In the genomic region with DNA sequence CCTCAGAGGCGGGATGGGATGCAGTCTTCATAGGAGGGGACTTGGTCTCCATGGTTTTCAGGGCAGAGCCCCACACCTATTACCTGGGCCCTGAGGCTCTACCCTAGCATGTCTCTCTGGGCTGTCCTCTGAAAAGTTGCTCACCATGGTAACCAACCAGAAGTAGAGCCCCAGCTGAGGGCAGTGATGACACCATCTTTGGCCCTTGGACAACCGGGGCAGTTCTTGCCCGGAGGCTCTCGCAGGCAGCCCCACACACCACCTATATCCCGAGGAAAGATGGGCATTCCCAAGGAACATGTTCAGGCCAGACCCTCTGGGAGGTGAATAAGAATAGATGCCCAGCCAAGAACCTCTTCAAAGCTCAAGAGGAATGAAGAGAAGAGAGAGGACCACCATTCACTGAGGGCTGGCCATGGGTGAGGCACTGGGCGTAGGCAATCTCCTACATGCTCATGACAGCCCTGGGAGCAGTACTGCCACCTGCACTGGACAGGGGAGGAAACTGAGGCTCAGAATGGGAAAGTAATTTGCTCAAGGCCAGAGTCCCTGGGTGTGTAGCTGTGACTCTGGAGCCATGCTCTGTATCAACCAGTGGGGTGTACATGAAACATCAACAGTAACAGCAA, we compare ENCODE assay signal across 9 cellular contexts.
DNase-seq lines count a peak whose midpoint lies in the region; ATAC-seq, FAIRE-seq and TF ChIP-seq lines count a peak whose summit lies in the region.
"Had no signal": no experiment of that assay in that cellular context is flagged by ENCODE, and none has a peak within 500 bp of the region (broad histone marks: within the 10 kb centered on the region; RNA-seq: fewer than 3 reads in every experiment).

No MANE protein-coding gene starts in this region.

- H3K4me1 Mint-ChIP-seq in endodermal cell, result peaks cover 2% of the 10 kb centered on the region
- peaks cover 27% of the 10 kb centered on the region for H3K4me1 Mint-ChIP-seq in activated T-cell treated with anti-CD3 and anti-CD28 coated beads, Interleukin-2, amount 50 U/mL, for 72 hours (ENCODE audit: low read depth)

- no peaks in the 10 kb centered on the region for H4K20me1 ChIP-seq in MM.1S (ENCODE audit: insufficient read depth, low read length)
- no peaks in the 10 kb centered on the region for H4K20me1 ChIP-seq in osteoblast (ENCODE audit: insufficient read depth, low read length)

- H3K36me3 Mint-ChIP-seq in endodermal cell (ENCODE audit: low read depth), result no peaks in the 10 kb centered on the region
- peaks cover 2 to 4% of the 10 kb centered on the region in 2 donors for H3K36me3 Mint-ChIP-seq in activated T-cell treated with anti-CD3 and anti-CD28 coated beads, Interleukin-2, amount 50 U/mL, for 72 hours (ENCODE audit: insufficient read depth in 2 of 2)

- H3K9ac ChIP-seq in MM.1S (ENCODE audit: low read length) (no peak overlapping the region), endodermal cell (ENCODE audit: extremely low read depth, low read length, poor library complexity, severe bottlenecking) (no peak overlapping the region)

- DNase-seq in A549 (ENCODE audit: low read depth in 1 of 2, low spot score in 1 of 2) (no peak), MM.1S (no peak), endodermal cell (no peak), osteoblast (ENCODE audit: insufficient read length, low spot score, missing footprints) (no peak), DMS79 (lab: John Stamatoyannopoulos, UW) (no peak), HuH-7 (ENCODE audit: low spot score) (no peak)
- no peak for DNase-seq in activated T-cell treated with anti-CD3 and anti-CD28 coated beads, Interleukin-2, amount 50 U/mL, for 72 hours
- DNase-seq: NCI-H146 had no signal

- no peaks in the 10 kb centered on the region for H3K27me3 ChIP-seq in MM.1S (replicated peaks; ENCODE audit: insufficient read depth, low read length)
- no peaks in the 10 kb centered on the region for H3K27me3 ChIP-seq in endodermal cell (ENCODE audit: control insufficient read depth, insufficient read depth, low read length, poor library complexity, severe bottlenecking)
- no peaks in the 10 kb centered on the region for H3K27me3 ChIP-seq in osteoblast (ENCODE audit: insufficient read depth, low read length)

- peak overlapping the region; percentile 81 to 92 for H3K27ac ChIP-seq in A549
- peak overlapping the region; percentile 36; the same call in 1 of the 2 replicates for H3K27ac ChIP-seq in MM.1S (ENCODE audit: low read length)
- H3K27ac ChIP-seq in endodermal cell (ENCODE audit: low read depth, low read length), result peak overlapping the region; percentile 90
- peak overlapping the region; percentile 89 for H3K27ac ChIP-seq in osteoblast (ENCODE audit: low read depth, low read length)

- POLR2A ChIA-PET in A549 (lab: Yijun Ruan, JAX), result interaction anchor here (1.6 to 4.4 kb wide), 2 partner anchors 128 to 131 kb away, joined by 7 to 38 read pairs; partner anchors contain the start of gene RHOB

- peaks cover 13% of the 10 kb centered on the region for H3K9me3 Mint-ChIP-seq in endodermal cell
- H3K9me3 Mint-ChIP-seq in activated T-cell treated with anti-CD3 and anti-CD28 coated beads, Interleukin-2, amount 50 U/mL, for 72 hours, result no peaks in the 10 kb centered on the region

- no peak for TF ChIP-seq EP300 in A549 (IDR thresholded peaks at IDR 0.05)

- H3K4me3 ChIP-seq in A549 (no peak overlapping the region), MM.1S (ENCODE audit: low read length) (no peak overlapping the region), endodermal cell (ENCODE audit: low read length) (no peak overlapping the region), osteoblast (ENCODE audit: insufficient read depth, low read length) (no peak overlapping the region)

- no peaks in the 10 kb centered on the region for H3K79me2 ChIP-seq in MM.1S (ENCODE audit: low read length)
- H3K79me2 ChIP-seq in osteoblast (ENCODE audit: insufficient read depth, low read length), result no peaks in the 10 kb centered on the region

- H3K36me3 ChIP-seq in MM.1S (replicated peaks; ENCODE audit: insufficient read depth, low read length), result no peaks in the 10 kb centered on the region
- H3K36me3 ChIP-seq in endodermal cell (ENCODE audit: control insufficient read depth, insufficient read depth, low read length), result no peaks in the 10 kb centered on the region
- H3K36me3 ChIP-seq in osteoblast (ENCODE audit: insufficient read depth, low read length), result no peaks in the 10 kb centered on the region

- peaks cover 6% of the 10 kb centered on the region; the same call in 1 of the 2 replicates for H3F3A ChIP-seq in MM.1S (ENCODE audit: insufficient read depth, low read length)

- no peak overlapping the region for H3K27ac Mint-ChIP-seq in endodermal cell
- H3K27ac Mint-ChIP-seq in activated T-cell treated with anti-CD3 and anti-CD28 coated beads, Interleukin-2, amount 50 U/mL, for 72 hours, result no peak overlapping the region

- no peak for TF ChIP-seq POLR2A in A549 (IDR thresholded peaks at IDR 0.05; ENCODE audit: low read length)

- no peak overlapping the region for H3K4me3 Mint-ChIP-seq in endodermal cell
- H3K4me3 Mint-ChIP-seq in activated T-cell treated with anti-CD3 and anti-CD28 coated beads, Interleukin-2, amount 50 U/mL, for 72 hours, result no peak overlapping the region

- no peak for TF ChIP-seq RAD21 in A549 (conservative IDR thresholded peaks at IDR 0.05 in 1 of 2, IDR thresholded peaks at IDR 0.05 in 1 of 2)

- H3K4me2 ChIP-seq in A549, result peak overlapping the region; percentile 50
- H3K4me2 ChIP-seq in MM.1S (ENCODE audit: low read depth, low read length), result peak overlapping the region; percentile 40; the same call in 1 of the 2 replicates
- H3K4me2 ChIP-seq in osteoblast (ENCODE audit: insufficient read depth, low read length), result no peak overlapping the region

- WGBS in A549 (ENCODE audit: missing lambda C conversion rate), result 72% methylated on average over 5 of the region's 6 CpGs
- 86 to 88% methylated on average over 5 to 6 of the region's 6 CpGs for WGBS in endodermal cell (ENCODE audit: insufficient coverage in 1 of 2, insufficient read length in 1 of 2), 2 experiments

- CTCF ChIA-PET in A549 (lab: Yijun Ruan, JAX), result interaction anchor here (0.8 to 2.7 kb wide), 7 partner anchors 8 to 182 kb away, joined by 3 to 10 read pairs (median 4); no protein-coding TSS in a partner anchor

- ATAC-seq in A549 (peak; percentile 2; a peak in 1 of 6 replicates), HG02981 (IDR thresholded peaks at IDR 0.05; ENCODE audit: unreplicated experiment) (no peak)
- no peak for ATAC-seq in activated T-cell treated with anti-CD3 and anti-CD28 coated beads, Interleukin-2, amount 50 U/mL, for 72 hours (replicated peaks in 1 of 2)

- peak overlapping the region; percentile 22; the same call in 1 of the 2 replicates for H2AFZ ChIP-seq in MM.1S (ENCODE audit: low read length)
- no peak overlapping the region for H2AFZ ChIP-seq in osteoblast (ENCODE audit: low read length)

- TF ChIP-seq CTCF in A549 (IDR thresholded peaks at IDR 0.05) (no peak), MM.1S (IDR thresholded peaks at IDR 0.05; ENCODE audit: low read length) (no peak), endodermal cell (conservative IDR thresholded peaks at IDR 0.05) (no peak), osteoblast (IDR thresholded peaks at IDR 0.05; ENCODE audit: extremely low read depth, low read depth, low read length) (no peak)

- H3K4me1 ChIP-seq in A549 (peaks cover 45% of the 10 kb centered on the region), MM.1S (ENCODE audit: low read length) (peaks cover 38% of the 10 kb centered on the region), endodermal cell (ENCODE audit: control insufficient read depth, insufficient read depth, low read length) (no peaks in the 10 kb centered on the region), osteoblast (ENCODE audit: insufficient read depth, low read length) (peaks cover 35% of the 10 kb centered on the region)

- no peaks in the 10 kb centered on the region for H3K9me2 ChIP-seq in MM.1S (replicated peaks; ENCODE audit: insufficient read depth, low read length)

- no peak for FAIRE-seq in A549 (lab: Jason Lieb, UNC)

- peaks cover 2% of the 10 kb centered on the region for H3K27me3 Mint-ChIP-seq in endodermal cell (ENCODE audit: insufficient read depth)
- H3K27me3 Mint-ChIP-seq in activated T-cell treated with anti-CD3 and anti-CD28 coated beads, Interleukin-2, amount 50 U/mL, for 72 hours (ENCODE audit: low read depth), result no peaks in the 10 kb centered on the region

- peaks cover 11% of the 10 kb centered on the region; the same call in 1 of the 3 replicates for H3K9me3 ChIP-seq in A549
- H3K9me3 ChIP-seq in MM.1S (replicated peaks; ENCODE audit: insufficient read depth, low read length), result no peaks in the 10 kb centered on the region
- H3K9me3 ChIP-seq in endodermal cell (ENCODE audit: control insufficient read depth, low read length), result peaks cover 6% of the 10 kb centered on the region
- H3K9me3 ChIP-seq in osteoblast (ENCODE audit: low read depth, low read length), result no peaks in the 10 kb centered on the region

TF ChIP-seq in A549, 52 proteins besides CTCF, POLR2A, EP300 and RAD21:
- no peak for TF ChIP-seq ZSCAN20 (CRISPR knock-in tag; IDR thresholded peaks at IDR 0.05)
- 0 out of 2 replicates have a peak, but pooled peaks have one; percentile 1 for TF ChIP-seq ZC3H11A (IDR thresholded peaks at IDR 0.05)
- TF ChIP-seq, protein P1, sequence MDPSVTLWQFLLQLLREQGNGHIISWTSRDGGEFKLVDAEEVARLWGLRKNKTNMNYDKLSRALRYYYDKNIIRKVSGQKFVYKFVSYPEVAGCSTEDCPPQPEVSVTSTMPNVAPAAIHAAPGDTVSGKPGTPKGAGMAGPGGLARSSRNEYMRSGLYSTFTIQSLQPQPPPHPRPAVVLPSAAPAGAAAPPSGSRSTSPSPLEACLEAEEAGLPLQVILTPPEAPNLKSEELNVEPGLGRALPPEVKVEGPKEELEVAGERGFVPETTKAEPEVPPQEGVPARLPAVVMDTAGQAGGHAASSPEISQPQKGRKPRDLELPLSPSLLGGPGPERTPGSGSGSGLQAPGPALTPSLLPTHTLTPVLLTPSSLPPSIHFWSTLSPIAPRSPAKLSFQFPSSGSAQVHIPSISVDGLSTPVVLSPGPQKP (IDR thresholded peaks at IDR 0.05; ENCODE audit: low read depth, low read length), result no peak
- no peak for TF ChIP-seq CBX2 (IDR thresholded peaks at IDR 0.05; ENCODE audit: borderline replicate concordance, low read depth)

Comparison
In these comparisons a context has a peak if more than half of its experiments do, and no peak if none do; other contexts are left out.
1. ATAC-seq: peak in A549 (2 of 2); none in activated T-cell treated with anti-CD3 and anti-CD28 coated beads, Interleukin-2, amount 50 U/mL, for 72 hours (0 of 2) and HG02981 (single experiment).
2. H3K27ac ChIP-seq: peak in every context shown above with its lines; median percentile 90 in endodermal cell; 89 in osteoblast; 86 in A549; 36 in MM.1S.